15 cellular contexts compared by ENCODE assay signal in genomic region chr12:109738878-109739665, GRCh38. TPM values are rescaled to one million over a fixed set of nuclear protein-coding genes. Genes with fewer than 3 reads are reported as not detected.
A peak's percentile ranks its signal among the peaks of the same experiment; 100 is the strongest.
DNase-seq lines count a peak whose midpoint lies in the region; ATAC-seq and TF ChIP-seq lines count a peak whose summit lies in the region.
"Had no signal": no experiment of that assay in that cellular context is flagged by ENCODE, and none has a peak within 500 bp of the region (broad histone marks: within the 10 kb centered on the region; RNA-seq: fewer than 3 reads in every experiment).

No MANE protein-coding gene starts in this region.

- WGBS in upper lobe of left lung, 2 donors = 64 to 78% methylated on average over 4 to 6 of the region's 6 CpGs
- 81% methylated on average over 5 of the region's 6 CpGs; no CpG with 5 or more reads in 1 of the 2 donors for WGBS in esophagus squamous epithelium, 2 donors

- H3K27ac ChIP-seq in right atrium auricular region (peak overlapping the region in 1 of 2 donors; percentile 10), angular gyrus (ENCODE audit: low read depth, low read length) (peak overlapping the region; percentile 10), upper lobe of left lung (peak overlapping the region; percentile 35 to 86 (median 60)), esophagus squamous epithelium (no peak overlapping the region)
- H3K27ac ChIP-seq: BLaER1 had no signal

- H3K9me3 ChIP-seq in right atrium auricular region (no peaks in the 10 kb centered on the region), upper lobe of left lung (no peaks in the 10 kb centered on the region), esophagus squamous epithelium (no peaks in the 10 kb centered on the region)
- H3K9me3 ChIP-seq: BLaER1 had no signal

- TF ChIP-seq CTCF in right atrium auricular region (IDR thresholded peaks at IDR 0.05) (no peak), upper lobe of left lung (IDR thresholded peaks at IDR 0.05) (no peak), esophagus squamous epithelium (IDR thresholded peaks at IDR 0.05) (no peak)

- intact Hi-C loops in Right ventricle myocardium inferior (cut with DNase I) = no loop called here
- intact Hi-C loops in esophagus squamous epithelium (cut with DNase I) = no loop called here

- H3K36me3 ChIP-seq in right atrium auricular region = no peaks in the 10 kb centered on the region
- no peaks in the 10 kb centered on the region for H3K36me3 ChIP-seq in upper lobe of left lung
- no peaks in the 10 kb centered on the region for H3K36me3 ChIP-seq in esophagus squamous epithelium
- H3K36me3 ChIP-seq: BLaER1 had no signal

- ATAC-seq in Right ventricle myocardium inferior (no peak), left lobe of liver (peak; percentile 21), upper lobe of left lung (ENCODE audit: low FRiP score in 2 of 2) (no peak), GM21825 (IDR thresholded peaks at IDR 0.05; ENCODE audit: unreplicated experiment) (no peak)

- H3K27me3 ChIP-seq in right atrium auricular region (no peaks in the 10 kb centered on the region), upper lobe of left lung (peaks cover 0 to 6% (median 0%) of the 10 kb centered on the region in 4 donors), esophagus squamous epithelium (peaks cover 0 to 52% (median 0%) of the 10 kb centered on the region in 4 donors)
- H3K27me3 ChIP-seq: BLaER1 had no signal

- DNase-seq in Right ventricle myocardium inferior (ENCODE audit: missing footprints) (peak; percentile 23), right atrium auricular region (ENCODE audit: low spot score) (no peak), left lobe of liver (ENCODE audit: low spot score) (peak; percentile 45), upper lobe of left lung (peak in 1 of 2 donors; percentile 18), esophagus squamous epithelium (lab: John Stamatoyannopoulos, UW) (no peak), D341Med (ENCODE audit: low spot score) (no peak)
- DNase-seq: activated CD4-positive, CD25-positive, alpha-beta regulatory T cell; activated T-cell treated with anti-CD3 and anti-CD28 coated beads, Interleukin-2, amount 50 U/mL, for 48 hours; NCI-H1092; NCI-H510A treated with DMSO at 0.1 percent for 48 hours; SIG-M5; stimulated activated CD8-positive, alpha-beta memory T cell treated with anti-CD3 and anti-CD28 coated beads, Interleukin-4, amount 100 ng/mL, for 48 hours had no signal

- no peak for TF ChIP-seq EP300 in upper lobe of left lung (IDR thresholded peaks at IDR 0.05)

- peaks cover 0 to 48% of the 10 kb centered on the region in 2 donors for H3K4me1 ChIP-seq in right atrium auricular region
- H3K4me1 ChIP-seq in upper lobe of left lung = peaks cover 0 to 16% (median 4%) of the 10 kb centered on the region in 4 donors
- peaks cover 0 to 7% (median 0%) of the 10 kb centered on the region in 3 donors for H3K4me1 ChIP-seq in esophagus squamous epithelium

- H3K4me3 ChIP-seq in right atrium auricular region = no peak overlapping the region
- no peak overlapping the region for H3K4me3 ChIP-seq in upper lobe of left lung
- no peak overlapping the region for H3K4me3 ChIP-seq in esophagus squamous epithelium
- H3K4me3 ChIP-seq: BLaER1 had no signal

- TF ChIP-seq POLR2A in upper lobe of left lung (IDR thresholded peaks at IDR 0.05) (no peak), esophagus squamous epithelium (IDR thresholded peaks at IDR 0.05) (no peak)

RNA-seq across cellular contexts. Expression of gene FAM222A, which starts 25.4 kb away (rescaled TPM):
- total RNA-seq in Right ventricle myocardium inferior = 27.4 TPM
- total RNA-seq in right atrium auricular region = 10 to 100 TPM; 23.6 to 32.4 TPM
- 1.8 TPM for total RNA-seq in left lobe of liver
- total RNA-seq in upper lobe of left lung = 1 to 10 TPM; 1.0 to 7.3 (median 3.7) TPM
- total RNA-seq in esophagus squamous epithelium = 1 to 10 TPM in 3 of 4 donors, under 1 TPM in 1; 0.57 to 9.3 (median 5.0) TPM

Comparison
In these comparisons a context has a peak if more than half of its experiments do, and no peak if none do; other contexts are left out.
1. DNase-seq: peak in Right ventricle myocardium inferior (single experiment) and left lobe of liver (single experiment); none in right atrium auricular region (single experiment), esophagus squamous epithelium (single experiment) and D341Med (single experiment).
2. H3K27ac ChIP-seq: peak in angular gyrus (single experiment) and upper lobe of left lung (4 of 4); none in esophagus squamous epithelium (0 of 4).